In genomic region chr14:28061006-28061405, GRCh38 we compare ENCODE assay signal across 33 cellular contexts.
"Had no signal": no experiment of that assay in that cellular context is flagged by ENCODE, and none has a peak within 500 bp of the region (broad histone marks: within the 10 kb centered on the region; RNA-seq: fewer than 3 reads in every experiment).

No MANE protein-coding gene starts in this region.

- H3K27ac ChIP-seq: adrenal gland, brain microvascular endothelial cell, esophagus muscularis mucosa, gastroesophageal sphincter, heart right ventricle had no signal

- H3K36me3 ChIP-seq: adrenal gland, brain microvascular endothelial cell, esophagus muscularis mucosa, gastroesophageal sphincter, heart right ventricle had no signal

- H3K4me3 ChIP-seq: adrenal gland, esophagus muscularis mucosa, gastroesophageal sphincter, heart right ventricle had no signal

- H3K27me3 Mint-ChIP-seq: activated CD4-positive, alpha-beta memory T cell treated with anti-CD3 and anti-CD28 coated beads for 36 hours; activated CD4-positive, alpha-beta T cell treated with anti-CD3 and anti-CD28 coated beads for 36 hours; activated CD4-positive, alpha-beta T cell treated with anti-CD3 and anti-CD28 coated beads, Interleukin-2, amount 10 ng/mL, durations not matched to agents 24 days and 14 days; activated CD8-positive, alpha-beta memory T cell treated with anti-CD3 and anti-CD28 coated beads, Interleukin-2, amount 10 ng/mL, durations not matched to agents 7 days and 5 days; activated naive CD4-positive, alpha-beta T cell treated with anti-CD3 and anti-CD28 coated beads, Interleukin-2, amount 50 U/mL, for 24 hours; activated naive CD8-positive, alpha-beta T cell treated with anti-CD3 and anti-CD28 coated beads for 36 hours; activated naive CD8-positive, alpha-beta T cell treated with anti-CD3 and anti-CD28 coated beads, Interleukin-2, amount 50 U/mL, for 24 hours; central memory CD8-positive, alpha-beta T cell; effector memory CD8-positive, alpha-beta T cell had no signal

- H3K4me1 ChIP-seq: adrenal gland, esophagus muscularis mucosa, gastroesophageal sphincter, heart right ventricle had no signal

- FAIRE-seq: bronchial epithelial cell, colon had no signal

- H3K36me3 Mint-ChIP-seq: activated CD4-positive, alpha-beta memory T cell treated with anti-CD3 and anti-CD28 coated beads for 36 hours; activated CD8-positive, alpha-beta memory T cell treated with anti-CD3 and anti-CD28 coated beads, Interleukin-2, amount 10 ng/mL, durations not matched to agents 7 days and 5 days; activated naive CD4-positive, alpha-beta T cell treated with anti-CD3 and anti-CD28 coated beads, Interleukin-2, amount 50 U/mL, for 24 hours; activated naive CD8-positive, alpha-beta T cell treated with anti-CD3 and anti-CD28 coated beads for 36 hours had no signal

- ATAC-seq: activated CD4-positive, alpha-beta T cell treated with anti-CD3 and anti-CD28 coated beads for 36 hours; activated CD8-positive, alpha-beta memory T cell treated with anti-CD3 and anti-CD28 coated beads, Interleukin-2, amount 10 ng/mL, durations not matched to agents 7 days and 5 days; activated CD8-positive, alpha-beta T cell treated with anti-CD3 and anti-CD28 coated beads, Interleukin-2, amount 10 ng/mL, durations not matched to agents 7 days and 5 days; activated naive CD8-positive, alpha-beta T cell treated with anti-CD3 and anti-CD28 coated beads, Interleukin-2, amount 50 U/mL, for 24 hours; effector memory CD8-positive, alpha-beta T cell; gastroesophageal sphincter; heart right ventricle had no signal

- H3K27ac Mint-ChIP-seq: activated CD4-positive, alpha-beta memory T cell treated with anti-CD3 and anti-CD28 coated beads for 36 hours; activated CD4-positive, alpha-beta T cell treated with anti-CD3 and anti-CD28 coated beads for 36 hours; activated CD4-positive, alpha-beta T cell treated with anti-CD3 and anti-CD28 coated beads, Interleukin-2, amount 10 ng/mL, durations not matched to agents 24 days and 14 days; activated CD8-positive, alpha-beta memory T cell treated with anti-CD3 and anti-CD28 coated beads, Interleukin-2, amount 10 ng/mL, durations not matched to agents 7 days and 5 days; activated CD8-positive, alpha-beta T cell treated with anti-CD3 and anti-CD28 coated beads, Interleukin-2, amount 10 ng/mL, durations not matched to agents 7 days and 5 days; activated naive CD4-positive, alpha-beta T cell treated with anti-CD3 and anti-CD28 coated beads for 36 hours; activated naive CD4-positive, alpha-beta T cell treated with anti-CD3 and anti-CD28 coated beads, Interleukin-2, amount 50 U/mL, for 24 hours; activated naive CD8-positive, alpha-beta T cell treated with anti-CD3 and anti-CD28 coated beads for 36 hours; activated naive CD8-positive, alpha-beta T cell treated with anti-CD3 and anti-CD28 coated beads, Interleukin-2, amount 50 U/mL, for 24 hours; activated T-helper 1 cell treated with anti-CD3 and anti-CD28 coated beads, Interleukin-12 subunit alpha, Interleukin-12 subunit beta, Interleukin-2, Interleukin-4 antibody, amounts not matched to agents 30 ng/mL and 10 ng/mL and 1 ng/mL, durations not matched to agents 14 hours and 24 hours and 36 hours; activated T-helper 2 cell treated with anti-CD3 and anti-CD28 coated beads, Interferon-gamma antibody, Interleukin-2, Interleukin-4, amounts not matched to agents 10 μg/mL and 5 μg/mL and 100 μg/mL, durations not matched to agents 14 hours and 24 hours and 36 hours; effector memory CD8-positive, alpha-beta T cell had no signal

- H3K27me3 ChIP-seq: adrenal gland, brain microvascular endothelial cell, esophagus muscularis mucosa, gastroesophageal sphincter, heart right ventricle had no signal

- H3K4me1 Mint-ChIP-seq: activated CD4-positive, alpha-beta T cell treated with anti-CD3 and anti-CD28 coated beads for 36 hours; activated CD4-positive, alpha-beta T cell treated with anti-CD3 and anti-CD28 coated beads, Interleukin-2, amount 10 ng/mL, durations not matched to agents 24 days and 14 days; activated CD8-positive, alpha-beta memory T cell treated with anti-CD3 and anti-CD28 coated beads, Interleukin-2, amount 10 ng/mL, durations not matched to agents 7 days and 5 days; activated naive CD4-positive, alpha-beta T cell treated with anti-CD3 and anti-CD28 coated beads, Interleukin-2, amount 50 U/mL, for 24 hours; activated naive CD8-positive, alpha-beta T cell treated with anti-CD3 and anti-CD28 coated beads for 36 hours; activated naive CD8-positive, alpha-beta T cell treated with anti-CD3 and anti-CD28 coated beads, Interleukin-2, amount 50 U/mL, for 24 hours; central memory CD8-positive, alpha-beta T cell had no signal

- H3K9me3 ChIP-seq: adrenal gland, esophagus muscularis mucosa, gastroesophageal sphincter, heart right ventricle had no signal

- H3K4me3 Mint-ChIP-seq: activated CD4-positive, alpha-beta memory T cell treated with anti-CD3 and anti-CD28 coated beads for 36 hours; activated CD4-positive, alpha-beta T cell treated with anti-CD3 and anti-CD28 coated beads for 36 hours; activated CD4-positive, alpha-beta T cell treated with anti-CD3 and anti-CD28 coated beads, Interleukin-2, amount 10 ng/mL, durations not matched to agents 24 days and 14 days; activated CD8-positive, alpha-beta memory T cell treated with anti-CD3 and anti-CD28 coated beads, Interleukin-2, amount 10 ng/mL, durations not matched to agents 7 days and 5 days; activated CD8-positive, alpha-beta T cell treated with anti-CD3 and anti-CD28 coated beads, Interleukin-2, amount 10 ng/mL, durations not matched to agents 7 days and 5 days; activated naive CD4-positive, alpha-beta T cell treated with anti-CD3 and anti-CD28 coated beads for 36 hours; activated naive CD4-positive, alpha-beta T cell treated with anti-CD3 and anti-CD28 coated beads, Interleukin-2, amount 50 U/mL, for 24 hours; activated naive CD8-positive, alpha-beta T cell treated with anti-CD3 and anti-CD28 coated beads for 36 hours; activated naive CD8-positive, alpha-beta T cell treated with anti-CD3 and anti-CD28 coated beads, Interleukin-2, amount 50 U/mL, for 24 hours; activated T-helper 1 cell treated with anti-CD3 and anti-CD28 coated beads, Interleukin-12 subunit alpha, Interleukin-12 subunit beta, Interleukin-2, Interleukin-4 antibody, amounts not matched to agents 30 ng/mL and 10 ng/mL and 1 ng/mL, durations not matched to agents 14 hours and 24 hours and 36 hours; central memory CD8-positive, alpha-beta T cell; effector memory CD8-positive, alpha-beta T cell had no signal

- DNase-seq: activated CD4-positive, alpha-beta memory T cell treated with anti-CD3 and anti-CD28 coated beads for 36 hours; activated CD4-positive, alpha-beta T cell treated with anti-CD3 and anti-CD28 coated beads for 36 hours; activated CD4-positive, alpha-beta T cell treated with anti-CD3 and anti-CD28 coated beads, Interleukin-2, amount 10 ng/mL, durations not matched to agents 24 days and 14 days; activated CD4-positive, CD25-positive, alpha-beta regulatory T cell; activated CD4-positive, CD25-positive, alpha-beta regulatory T cell treated with anti-CD3 and anti-CD28 coated beads, Interleukin-2, amount 50 U/mL, for 72 hours; activated CD8-positive, alpha-beta memory T cell treated with anti-CD3 and anti-CD28 coated beads, Interleukin-2, amount 10 ng/mL, durations not matched to agents 7 days and 5 days; activated CD8-positive, alpha-beta memory T cell treated with anti-CD3 and anti-CD28 coated beads, Interleukin-2, amount 50 U/mL, for 4 hours; activated CD8-positive, alpha-beta T cell treated with anti-CD3 and anti-CD28 coated beads, Interleukin-2, amount 10 ng/mL, durations not matched to agents 7 days and 5 days; activated effector memory CD4-positive, alpha-beta T cell treated with anti-CD3 and anti-CD28 coated beads, Interleukin-2, amount 50 U/mL, for 16 hours; activated naive CD4-positive, alpha-beta T cell treated with anti-CD3 and anti-CD28 coated beads for 36 hours; activated naive CD8-positive, alpha-beta T cell treated with anti-CD3 and anti-CD28 coated beads for 36 hours; activated naive CD8-positive, alpha-beta T cell treated with anti-CD3 and anti-CD28 coated beads, Interleukin-2, amount 50 U/mL, for 24 hours; activated T-cell treated with anti-CD3 and anti-CD28 coated beads, Interleukin-2, amount 50 U/mL, for 1 hour; activated T-cell treated with anti-CD3 and anti-CD28 coated beads, Interleukin-2, amount 50 U/mL, for 48 hours; adrenal gland; amygdala; aorta; brain microvascular endothelial cell; cortex of kidney; dermis blood vessel endothelial cell; effector CD4-positive, alpha-beta T cell; effector memory CD8-positive, alpha-beta T cell; foreskin melanocyte; heart right ventricle; T-helper 2 cell had no signal
